In genomic region chr3:38728008-38728407, GRCh38 we compare ENCODE assay signal across 28 cellular contexts.
"Had no signal": no experiment of that assay in that cellular context is flagged by ENCODE, and none has a peak within 500 bp of the region (broad histone marks: within the 10 kb centered on the region; RNA-seq: fewer than 3 reads in every experiment).

No MANE protein-coding gene starts in this region.

- ATAC-seq: natural killer cell; psoas muscle; right cardiac atrium; sciatic nerve; stimulated activated memory B cell treated with anti-CD40 and anti-IgM and Interleukin-4, amounts not matched to agents 10 μg/mL and 1 μg/mL and 100 μg/mL, for 72 hours; stimulated activated naive CD8-positive, alpha-beta T cell treated with anti-CD3 and anti-CD28 coated beads, Interleukin-15, amount 100 ng/mL, for 72 hours; stimulated activated naive CD8-positive, alpha-beta T cell treated with anti-CD3 and anti-CD28 coated beads, Interleukin-15, Interleukin-2, amounts not matched to agents 100 U/mL and 50 U/mL, for 24 hours; upper lobe of right lung had no signal

- DNase-seq: natural killer cell; occipital lobe; ovary; posterior cingulate gyrus; psoas muscle; right cardiac atrium; spleen; stimulated activated CD4-positive, alpha-beta T cell treated with anti-CD3 and anti-CD28 coated beads, Interleukin-12 subunit alpha, Interleukin-12 subunit beta, amount 100 ng/mL, for 4 hours; stimulated activated CD4-positive, alpha-beta T cell treated with anti-CD3 and anti-CD28 coated beads, Interleukin-1b, Interleukin-23, amount 100 ng/mL, for 48 hours; stimulated activated CD4-positive, alpha-beta T cell treated with anti-CD3 and anti-CD28 coated beads, Interleukin-4, amount 100 ng/mL, for 1 hour; stimulated activated CD4-positive, alpha-beta T cell treated with anti-CD3 and anti-CD28 coated beads, Interleukin-4, amount 100 ng/mL, for 4 hours; stimulated activated CD8-positive, alpha-beta memory T cell treated with anti-CD3 and anti-CD28 coated beads, Interleukin-4, amount 100 ng/mL, for 48 hours; stimulated activated naive CD4-positive, alpha-beta T cell; stimulated activated naive CD8-positive, alpha-beta T cell treated with anti-CD3 and anti-CD28 coated beads, Interleukin-15, amount 100 ng/mL, for 72 hours; stimulated activated naive CD8-positive, alpha-beta T cell treated with anti-CD3 and anti-CD28 coated beads, Interleukin-15, Interleukin-2, amounts not matched to agents 100 U/mL and 50 U/mL, for 24 hours; substantia nigra; testis; tibial artery; transverse colon; upper lobe of right lung; uterus had no signal

- H3K27me3 ChIP-seq: neural progenitor cell, ovary, suprapubic skin, testis, tibial artery, transverse colon, upper lobe of right lung, uterus had no signal

- H3K36me3 ChIP-seq: neural progenitor cell, ovary, spleen, suprapubic skin, tibial artery, transverse colon, upper lobe of right lung, uterus had no signal

- H3K9ac ChIP-seq: neural progenitor cell, parathyroid adenoma had no signal

- H2AFZ ChIP-seq: neural progenitor cell, parathyroid adenoma had no signal

- H3K27ac ChIP-seq: neural progenitor cell, ovary, parathyroid adenoma, psoas muscle, skin epidermis, spleen, suprapubic skin, testis, tibial artery, transverse colon, upper lobe of right lung, uterus had no signal

- H3K4me2 ChIP-seq: neural progenitor cell, smooth muscle cell had no signal

- H3K9me3 ChIP-seq: ovary, psoas muscle, spleen, suprapubic skin, testis, tibial artery, transverse colon, upper lobe of right lung, uterus had no signal

- H3K4me1 ChIP-seq: neural progenitor cell, parathyroid adenoma, psoas muscle, spleen, suprapubic skin, testis, transverse colon, upper lobe of right lung, uterus had no signal

- H3K4me3 ChIP-seq: neural progenitor cell, ovary, psoas muscle, skin epidermis, smooth muscle cell, spleen, suprapubic skin, testis, tibial artery, transverse colon, upper lobe of right lung, uterus had no signal

- H3K79me2 ChIP-seq: parathyroid adenoma had no signal
